Comparison of ENCODE assay signal across 14 cellular contexts in the genomic region with DNA sequence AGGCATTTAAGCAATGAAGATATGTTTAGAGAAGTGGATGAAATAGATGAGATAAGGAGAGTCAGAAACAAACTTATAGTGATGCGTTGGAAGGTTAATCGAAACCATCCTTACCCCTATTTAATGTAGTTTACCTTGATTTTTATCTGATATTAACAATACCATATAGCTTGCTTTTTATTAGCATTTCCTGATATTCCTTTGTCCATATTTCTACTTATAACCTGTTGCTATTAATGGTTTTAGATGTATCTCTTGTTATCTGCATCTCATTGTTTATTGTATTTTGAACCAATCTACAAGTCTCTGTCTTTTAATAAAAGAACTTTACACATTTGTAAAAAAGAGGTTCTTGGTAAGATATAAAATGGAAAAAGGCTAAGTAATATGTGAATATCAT.
DNase-seq lines count a peak whose midpoint lies in the region; ATAC-seq and FAIRE-seq lines count a peak whose summit lies in the region.
"Had no signal": no experiment of that assay in that cellular context is flagged by ENCODE, and none has a peak within 500 bp of the region (broad histone marks: within the 10 kb centered on the region; RNA-seq: fewer than 3 reads in every experiment).

No MANE protein-coding gene starts in this region.

- no peak overlapping the region for H3K9ac ChIP-seq in muscle layer of colon (ENCODE audit: low read length)

- H3K36me3 ChIP-seq in muscle layer of colon (ENCODE audit: insufficient read depth, low read length), result no peaks in the 10 kb centered on the region
- H3K36me3 ChIP-seq: BE2C had no signal

- H3K27me3 ChIP-seq in muscle layer of colon (ENCODE audit: control insufficient read depth in 1 of 2, insufficient read depth in 2 of 2, low read length in 2 of 2), result no peaks in the 10 kb centered on the region
- H3K27me3 ChIP-seq: BE2C had no signal

- DNase-seq in stimulated activated naive CD8-positive, alpha-beta T cell treated with anti-CD3 and anti-CD28 coated beads, Interleukin-15, amount 100 ng/mL, for 72 hours, result no peak
- no peak for DNase-seq in NCI-H2171 (lab: John Stamatoyannopoulos, UW)
- no peak for DNase-seq in Ammon's horn (ENCODE audit: low spot score)
- DNase-seq: BE2C; caudate nucleus; hippocampal formation; NCI-H1092 treated with DMSO at 0.1 percent for 48 hours; stimulated activated CD4-positive, alpha-beta T cell treated with anti-CD3 and anti-CD28 coated beads, Interleukin-1b, Interleukin-23, amount 100 ng/mL, for 48 hours; T1000 had no signal

- peaks cover 3% of the 10 kb centered on the region for H3K27me3 Mint-ChIP-seq in stimulated activated naive CD8-positive, alpha-beta T cell treated with anti-CD3 and anti-CD28 coated beads, Interleukin-15, Interleukin-2, amounts not matched to agents 100 ng/mL and 50 ng/mL, for 24 hours
- H3K27me3 Mint-ChIP-seq in stimulated activated naive CD8-positive, alpha-beta T cell treated with anti-CD3 and anti-CD28 coated beads, Interleukin-15, amount 100 ng/mL, for 72 hours, result no peaks in the 10 kb centered on the region

- no peaks in the 10 kb centered on the region for H3K4me1 ChIP-seq in muscle layer of colon (ENCODE audit: insufficient read depth, low read length)
- H3K4me1 ChIP-seq: BE2C had no signal

- peak; percentile 81 for FAIRE-seq in colon (lab: Jason Lieb, UNC)

- no peaks in the 10 kb centered on the region for H3K9me3 Mint-ChIP-seq in stimulated activated naive CD8-positive, alpha-beta T cell treated with anti-CD3 and anti-CD28 coated beads, Interleukin-15, Interleukin-2, amounts not matched to agents 100 ng/mL and 50 ng/mL, for 24 hours
- H3K9me3 Mint-ChIP-seq in stimulated activated naive CD8-positive, alpha-beta T cell treated with anti-CD3 and anti-CD28 coated beads, Interleukin-15, amount 100 ng/mL, for 72 hours, result no peaks in the 10 kb centered on the region

- no peak overlapping the region for H3K27ac Mint-ChIP-seq in stimulated activated naive CD8-positive, alpha-beta T cell treated with anti-CD3 and anti-CD28 coated beads, Interleukin-15, Interleukin-2, amounts not matched to agents 100 ng/mL and 50 ng/mL, for 24 hours
- no peak overlapping the region for H3K27ac Mint-ChIP-seq in stimulated activated naive CD8-positive, alpha-beta T cell treated with anti-CD3 and anti-CD28 coated beads, Interleukin-15, amount 100 ng/mL, for 72 hours

- peak overlapping the region; percentile 89 for H3K4me3 Mint-ChIP-seq in stimulated activated naive CD8-positive, alpha-beta T cell treated with anti-CD3 and anti-CD28 coated beads, Interleukin-15, Interleukin-2, amounts not matched to agents 100 ng/mL and 50 ng/mL, for 24 hours
- no peak overlapping the region for H3K4me3 Mint-ChIP-seq in stimulated activated naive CD8-positive, alpha-beta T cell treated with anti-CD3 and anti-CD28 coated beads, Interleukin-15, amount 100 ng/mL, for 72 hours

- peak overlapping the region; percentile 24 for H3K27ac ChIP-seq in muscle layer of colon (ENCODE audit: low read depth, low read length)

- H3K4me3 ChIP-seq in muscle layer of colon (ENCODE audit: low read depth in 1 of 2, low read length in 2 of 2), result no peak overlapping the region

- peaks cover 8% of the 10 kb centered on the region for H3K4me1 Mint-ChIP-seq in stimulated activated naive CD8-positive, alpha-beta T cell treated with anti-CD3 and anti-CD28 coated beads, Interleukin-15, Interleukin-2, amounts not matched to agents 100 ng/mL and 50 ng/mL, for 24 hours (ENCODE audit: low read depth)
- H3K4me1 Mint-ChIP-seq in stimulated activated naive CD8-positive, alpha-beta T cell treated with anti-CD3 and anti-CD28 coated beads, Interleukin-15, amount 100 ng/mL, for 72 hours, result peaks cover 15% of the 10 kb centered on the region

- peaks cover 4% of the 10 kb centered on the region for H3K36me3 Mint-ChIP-seq in stimulated activated naive CD8-positive, alpha-beta T cell treated with anti-CD3 and anti-CD28 coated beads, Interleukin-15, Interleukin-2, amounts not matched to agents 100 ng/mL and 50 ng/mL, for 24 hours (ENCODE audit: low read depth)

- ATAC-seq in stimulated activated naive CD8-positive, alpha-beta T cell treated with anti-CD3 and anti-CD28 coated beads, Interleukin-15, amount 100 ng/mL, for 72 hours, result no peak
- no peak for ATAC-seq in HG03108 (IDR thresholded peaks at IDR 0.05; ENCODE audit: unreplicated experiment)
- no peak for ATAC-seq in GM19023 (IDR thresholded peaks at IDR 0.05; ENCODE audit: unreplicated experiment)

- no peaks in the 10 kb centered on the region for H3K9me3 ChIP-seq in muscle layer of colon (ENCODE audit: low read length)
- H3K9me3 ChIP-seq: BE2C had no signal
